ENCODE assay signal across 1 cellular context in genomic region chr2:169571571-169571970, GRCh38.
TF ChIP-seq lines count a peak whose summit lies in the region.

No MANE protein-coding gene starts in this region.

TF ChIP-seq in K562, 482 proteins besides CTCF, POLR2A, EP300 and RAD21:
- no peak for TF ChIP-seq KDM2B (CRISPR knock-in tag; IDR thresholded peaks at IDR 0.05)
- TF ChIP-seq ZBTB26 (CRISPR knock-in tag; IDR thresholded peaks at IDR 0.05) = no peak
- peak; percentile 84 for TF ChIP-seq ZNF316 (IDR thresholded peaks at IDR 0.05)
- TF ChIP-seq C11orf30 (IDR thresholded peaks at IDR 0.05; ENCODE audit: low read depth) = peak; percentile 69
- no peak for TF ChIP-seq L3MBTL2 (IDR thresholded peaks at IDR 0.05)
- TF ChIP-seq TEAD2 (tag; IDR thresholded peaks at IDR 0.05) = no peak
- TF ChIP-seq MAFK (IDR thresholded peaks at IDR 0.05; ENCODE audit: low read length) = 0 out of 2 replicates have a peak, but pooled peaks have one; percentile 7
- TF ChIP-seq RUNX1 (IDR thresholded peaks at IDR 0.05; ENCODE audit: low read depth) = no peak
- TF ChIP-seq GABPB1 (CRISPR knock-in tag; IDR thresholded peaks at IDR 0.05) = no peak
- TF ChIP-seq MTF1 (CRISPR knock-in tag; IDR thresholded peaks at IDR 0.05; ENCODE audit: borderline replicate concordance) = no peak
- TF ChIP-seq MBD1 (CRISPR knock-in tag; IDR thresholded peaks at IDR 0.05) = no peak
- no peak for TF ChIP-seq KLF13 (tag; IDR thresholded peaks at IDR 0.05; ENCODE audit: borderline replicate concordance, low read depth)
- no peak for TF ChIP-seq CHAMP1 (IDR thresholded peaks at IDR 0.05)
- TF ChIP-seq ATF1 (CRISPR knock-in tag; IDR thresholded peaks at IDR 0.05) = no peak
- 0 out of 2 replicates have a peak, but pooled peaks have one; percentile 6 for TF ChIP-seq ATF1 (tag; IDR thresholded peaks at IDR 0.05)
- TF ChIP-seq SMARCA4 (IDR thresholded peaks at IDR 0.05) = no peak
- TF ChIP-seq SMARCC2 (IDR thresholded peaks at IDR 0.05; ENCODE audit: low read depth) = no peak
- TF ChIP-seq VEZF1 (CRISPR knock-in tag; IDR thresholded peaks at IDR 0.05) = no peak
- TF ChIP-seq ZNF592 (IDR thresholded peaks at IDR 0.05) = no peak
- TF ChIP-seq ZKSCAN1 (IDR thresholded peaks at IDR 0.05; ENCODE audit: low read depth, low read length) = no peak
- no peak for TF ChIP-seq NR3C1 (CRISPR knock-in tag; IDR thresholded peaks at IDR 0.05)
- no peak for TF ChIP-seq GATA2 (CRISPR knock-in tag; IDR thresholded peaks at IDR 0.05)
- no peak for TF ChIP-seq RBM39 (optimal IDR thresholded peaks at IDR 0.05; ENCODE audit: low read depth, low read length)
- TF ChIP-seq RBM25 (IDR thresholded peaks at IDR 0.05; ENCODE audit: low read depth, low read length, severe bottlenecking) = no peak
- TF ChIP-seq MAFG (tag; conservative IDR thresholded peaks at IDR 0.05) = peak; percentile 56
